In the genomic region with DNA sequence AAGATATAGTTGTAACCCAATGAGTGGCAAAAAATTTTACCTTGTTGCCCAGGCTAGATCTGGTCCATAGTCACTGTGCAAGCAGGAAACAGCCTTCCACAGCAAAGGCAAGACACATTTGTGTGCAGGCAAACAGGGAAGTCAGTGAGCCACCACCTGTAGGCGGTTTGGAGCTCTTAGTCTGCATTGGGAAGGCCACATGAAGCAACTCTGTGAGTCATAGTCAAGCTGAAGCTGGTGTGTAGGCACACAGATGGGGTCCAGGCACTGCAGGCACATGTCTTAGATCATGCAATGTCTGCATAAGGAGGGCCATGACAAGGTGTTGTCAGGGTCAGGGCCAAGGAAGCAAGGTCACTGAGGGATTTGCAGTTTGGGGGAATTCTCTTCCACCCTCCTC, we compare ENCODE assay signal across 16 cellular contexts.
"Had no signal": no experiment of that assay in that cellular context is flagged by ENCODE, and none has a peak within 500 bp of the region (broad histone marks: within the 10 kb centered on the region; RNA-seq: fewer than 3 reads in every experiment).

No MANE protein-coding gene starts in this region.

- H3K4me3 ChIP-seq: ascending aorta, cardiac muscle cell, gastrocnemius medialis, heart right ventricle, smooth muscle cell, tibial nerve had no signal

- H3K27ac ChIP-seq: ascending aorta, cardiac muscle cell, gastrocnemius medialis, heart right ventricle, tibial nerve, WERI-Rb-1 had no signal

- H3K27me3 ChIP-seq: ascending aorta, cardiac muscle cell, gastrocnemius medialis, heart right ventricle, tibial nerve had no signal

- ATAC-seq: activated CD4-positive, alpha-beta T cell treated with anti-CD3 and anti-CD28 coated beads for 36 hours; activated CD8-positive, alpha-beta T cell treated with anti-CD3 and anti-CD28 coated beads for 36 hours; activated T-cell treated with anti-CD3 and anti-CD28 coated beads, Interleukin-2, amount 50 U/mL, for 72 hours; gastrocnemius medialis; right cardiac atrium had no signal

- H3K36me3 ChIP-seq: ascending aorta, cardiac muscle cell, gastrocnemius medialis, heart right ventricle, tibial nerve, WERI-Rb-1 had no signal

- DNase-seq: activated CD4-positive, alpha-beta T cell treated with anti-CD3 and anti-CD28 coated beads for 36 hours; activated CD8-positive, alpha-beta memory T cell treated with anti-CD3 and anti-CD28 coated beads, Interleukin-2, amount 50 U/mL, for 4 hours; activated CD8-positive, alpha-beta T cell treated with anti-CD3 and anti-CD28 coated beads for 36 hours; activated naive CD8-positive, alpha-beta T cell treated with anti-CD3 and anti-CD28 coated beads, Interleukin-2, amount 10 ng/mL, durations not matched to agents 7 days and 5 days; activated T-cell treated with anti-CD3 and anti-CD28 coated beads, Interleukin-2, amount 50 U/mL, for 72 hours; effector CD4-positive, alpha-beta T cell; gastrocnemius medialis; heart right ventricle; kidney; right cardiac atrium; stimulated activated naive B cell treated with anti-CD40 and anti-IgM and Interleukin-4, amounts not matched to agents 10 μg/mL and 1 μg/mL and 100 μg/mL, for 72 hours; WERI-Rb-1 had no signal

- H3K4me1 ChIP-seq: ascending aorta, gastrocnemius medialis, heart right ventricle, tibial nerve had no signal

- H3K9me3 ChIP-seq: ascending aorta, gastrocnemius medialis, heart right ventricle, tibial nerve had no signal
